In genomic region chr1:208855403-208855802, GRCh38 we compare ENCODE assay signal across 16 cellular contexts.
DNase-seq lines count a peak whose midpoint lies in the region; ATAC-seq, FAIRE-seq and TF ChIP-seq lines count a peak whose summit lies in the region.
"Had no signal": no experiment of that assay in that cellular context is flagged by ENCODE, and none has a peak within 500 bp of the region (broad histone marks: within the 10 kb centered on the region; RNA-seq: fewer than 3 reads in every experiment).

No MANE protein-coding gene starts in this region.

- no peak for FAIRE-seq in HTR-8/SVneo (lab: Jason Lieb, UNC)

- no peak for TF ChIP-seq CTCF in WERI-Rb-1 (IDR thresholded peaks at IDR 0.05; ENCODE audit: low read depth, low read length)

- peak overlapping the region; percentile 37; the same call in 1 of the 2 replicates for H3K27ac ChIP-seq in WERI-Rb-1
- H3K27ac ChIP-seq in CD4-positive, alpha-beta memory T cell (ENCODE audit: low read depth, low read length), result no peak overlapping the region
- H3K27ac ChIP-seq: heart left ventricle had no signal

- no peak overlapping the region for H3K27ac Mint-ChIP-seq in CD4-positive, alpha-beta memory T cell

- CTCF ChIA-PET in CD4-positive, alpha-beta memory T cell (lab: Charles Lee; ENCODE audit: partially characterized antibody), result no interaction called here

- H3K4me3 ChIP-seq in WERI-Rb-1 (ENCODE audit: low read depth, low read length), result no peak overlapping the region
- H3K4me3 ChIP-seq in CD4-positive, alpha-beta memory T cell (ENCODE audit: low read length in 2 of 2), result no peak overlapping the region
- H3K4me3 ChIP-seq: heart left ventricle had no signal

- POLR2A ChIA-PET in CD4-positive, alpha-beta memory T cell (lab: Charles Lee; ENCODE audit: partially characterized antibody), result no interaction called here

- H3K4me3 Mint-ChIP-seq in CD4-positive, alpha-beta memory T cell, result no peak overlapping the region
- H3K4me3 Mint-ChIP-seq: naive B cell had no signal

- no peaks in the 10 kb centered on the region for H3K9me3 ChIP-seq in WERI-Rb-1 (ENCODE audit: severe bottlenecking)
- H3K9me3 ChIP-seq in CD4-positive, alpha-beta memory T cell (ENCODE audit: control insufficient read depth in 1 of 2, low read length in 2 of 2), result no peaks in the 10 kb centered on the region
- H3K9me3 ChIP-seq: heart left ventricle had no signal

- H3K36me3 ChIP-seq in WERI-Rb-1, result no peaks in the 10 kb centered on the region
- H3K36me3 ChIP-seq in CD4-positive, alpha-beta memory T cell (ENCODE audit: insufficient read depth, low read length), result no peaks in the 10 kb centered on the region
- H3K36me3 ChIP-seq: heart left ventricle had no signal

- H3K9me3 Mint-ChIP-seq in CD4-positive, alpha-beta memory T cell, result peaks cover 0 to 6% (median 0%) of the 10 kb centered on the region in 8 donors

- peak; percentile 91 for ATAC-seq in GM21390 (IDR thresholded peaks at IDR 0.05; ENCODE audit: unreplicated experiment)
- ATAC-seq in HG03060 (IDR thresholded peaks at IDR 0.05; ENCODE audit: low read depth, unreplicated experiment), result peak; percentile 81
- ATAC-seq: heart left ventricle, left cardiac atrium had no signal

- DNase-seq in NCI-H2107 treated with DMSO at 0.1 percent for 48 hours (lab: John Stamatoyannopoulos, UW; ENCODE audit: unreplicated experiment) (peak; percentile 35), NCI-H2107 (lab: John Stamatoyannopoulos, UW) (no peak), WERI-Rb-1 (no peak), HTR-8/SVneo (ENCODE audit: insufficient read length, low spot score) (no peak)
- no peak for DNase-seq in stimulated activated CD4-positive, alpha-beta T cell treated with anti-CD3 and anti-CD28 coated beads, Interleukin-4, amount 100 ng/mL, for 24 hours
- DNase-seq in CD4-positive, alpha-beta memory T cell, result no peak
- DNase-seq: cerebellar nuclear complex, COR-L47, heart left ventricle, left cardiac atrium, naive B cell, NCI-H1092 treated with DMSO at 0.1 percent for 48 hours, NCI-H774, SHP77 treated with DMSO at 0.1 percent for 48 hours had no signal

- intact Hi-C loops in CD4-positive, alpha-beta memory T cell (cut with micrococcal nuclease), result no loop called here

- no peaks in the 10 kb centered on the region for H3K4me1 ChIP-seq in CD4-positive, alpha-beta memory T cell (ENCODE audit: insufficient read depth, low read length)
- H3K4me1 ChIP-seq: heart left ventricle had no signal

- no peaks in the 10 kb centered on the region for H3K36me3 Mint-ChIP-seq in CD4-positive, alpha-beta memory T cell
- H3K36me3 Mint-ChIP-seq: naive B cell had no signal

- no peaks in the 10 kb centered on the region for H3K27me3 ChIP-seq in WERI-Rb-1 (ENCODE audit: insufficient read depth, low read depth, severe bottlenecking)
- H3K27me3 ChIP-seq in CD4-positive, alpha-beta memory T cell (ENCODE audit: insufficient read depth, low read length), result no peaks in the 10 kb centered on the region
- H3K27me3 ChIP-seq: heart left ventricle had no signal

- peaks cover 0 to 4% of the 10 kb centered on the region in 2 donors for H3K27me3 Mint-ChIP-seq in CD4-positive, alpha-beta memory T cell

- H3K4me1 Mint-ChIP-seq in CD4-positive, alpha-beta memory T cell, result no peaks in the 10 kb centered on the region
- H3K4me1 Mint-ChIP-seq: naive B cell had no signal
